ENCODE assay signal across 8 cellular contexts in the genomic region with DNA sequence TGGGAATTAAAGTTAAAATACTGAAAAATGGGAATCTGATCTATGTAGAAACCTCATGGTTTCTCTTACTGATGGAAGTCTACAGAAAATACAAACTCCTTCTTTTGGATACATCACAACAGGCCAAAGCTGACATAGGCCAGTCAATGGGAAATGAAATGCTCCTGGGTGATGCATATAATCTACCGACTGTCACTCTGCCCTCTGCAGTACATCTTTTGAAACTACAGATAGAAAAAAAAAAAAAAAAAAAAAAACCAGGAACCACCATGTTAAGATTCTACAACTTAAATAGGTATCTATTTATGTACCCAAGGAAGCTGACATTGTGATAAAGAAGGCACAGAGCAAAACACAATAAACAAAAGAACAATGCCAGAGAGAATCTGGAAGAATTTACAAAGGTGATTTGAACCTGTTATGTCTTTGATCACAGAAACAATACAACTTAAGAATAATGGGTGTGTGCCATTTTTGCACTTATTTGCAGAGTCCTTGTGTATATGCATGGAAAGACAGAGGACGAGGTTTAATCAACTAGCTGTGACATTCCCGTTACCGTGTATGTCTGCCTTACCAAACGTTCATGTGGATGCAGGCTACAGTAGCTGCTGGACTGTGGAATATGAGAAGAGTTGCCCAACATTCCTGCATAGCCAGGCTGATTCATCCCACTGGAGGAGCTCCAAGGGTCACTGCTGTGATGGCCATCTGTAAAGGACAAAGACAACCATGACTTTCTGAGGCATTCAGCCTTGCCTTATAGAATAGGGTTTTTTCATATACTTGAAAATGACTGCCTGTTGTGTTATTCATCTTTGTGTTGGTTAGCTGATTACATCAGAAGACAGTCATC.
DNase-seq lines count a peak whose midpoint lies in the region; ATAC-seq and TF ChIP-seq lines count a peak whose summit lies in the region.

No MANE protein-coding gene starts in this region.

- H3K4me3 ChIP-seq in sigmoid colon = no peak overlapping the region

- peak; percentile 55 for TF ChIP-seq CTCF in chondrocyte (IDR thresholded peaks at IDR 0.05)
- peak; percentile 6 for TF ChIP-seq CTCF in nephron progenitor cell (IDR thresholded peaks at IDR 0.05)
- TF ChIP-seq CTCF in sigmoid colon (IDR thresholded peaks at IDR 0.05) = no peak

- no peak for ATAC-seq in GM21367 (IDR thresholded peaks at IDR 0.05; ENCODE audit: unreplicated experiment)
- ATAC-seq in activated T-cell treated with anti-CD3 and anti-CD28 coated beads, Interleukin-2, amount 50 U/mL, for 72 hours (replicated peaks in 1 of 2) = no peak

- no peak for TF ChIP-seq EP300 in sigmoid colon (IDR thresholded peaks at IDR 0.05)

- intact Hi-C loops in sigmoid colon (cut with DNase I) = no loop called here

- peaks cover 4 to 62% (median 6%) of the 10 kb centered on the region in 4 donors for H3K36me3 ChIP-seq in sigmoid colon

- TF ChIP-seq POLR2A in sigmoid colon (IDR thresholded peaks at IDR 0.05) = no peak

- 63 to 67% methylated on average over 5 of the region's 5 CpGs for WGBS in sigmoid colon, 2 donors

- no peaks in the 10 kb centered on the region for H3K9me3 Mint-ChIP-seq in chondrocyte (ENCODE audit: low read depth)
- no peaks in the 10 kb centered on the region for H3K9me3 Mint-ChIP-seq in nephron progenitor cell
- H3K9me3 Mint-ChIP-seq in activated T-cell treated with anti-CD3 and anti-CD28 coated beads, Interleukin-2, amount 50 U/mL, for 72 hours = no peaks in the 10 kb centered on the region

- H3K4me1 Mint-ChIP-seq in chondrocyte (ENCODE audit: low read depth) (peaks cover 26% of the 10 kb centered on the region), nephron progenitor cell (peaks cover under 1% of the 10 kb centered on the region)
- no peaks in the 10 kb centered on the region for H3K4me1 Mint-ChIP-seq in activated T-cell treated with anti-CD3 and anti-CD28 coated beads, Interleukin-2, amount 50 U/mL, for 72 hours (ENCODE audit: low read depth)

- H3K4me1 ChIP-seq in sigmoid colon = peaks cover 0 to 10% (median 3%) of the 10 kb centered on the region in 4 donors

- H3K36me3 Mint-ChIP-seq in chondrocyte (ENCODE audit: low read depth) (peaks cover 20% of the 10 kb centered on the region), nephron progenitor cell (ENCODE audit: low read depth) (peaks cover 72% of the 10 kb centered on the region)
- no peaks in the 10 kb centered on the region for H3K36me3 Mint-ChIP-seq in activated T-cell treated with anti-CD3 and anti-CD28 coated beads, Interleukin-2, amount 50 U/mL, for 72 hours (ENCODE audit: insufficient read depth in 2 of 2)

- DNase-seq in ELR (ENCODE audit: low read depth) (peak; percentile 90), M059J (ENCODE audit: low read depth) (peak; percentile 94), chondrocyte (ENCODE audit: low spot score) (no peak), nephron progenitor cell (no peak), NCI-H2107 (lab: John Stamatoyannopoulos, UW) (no peak), sigmoid colon (no peak)
- DNase-seq in activated T-cell treated with anti-CD3 and anti-CD28 coated beads, Interleukin-2, amount 50 U/mL, for 72 hours = no peak

- H3K27me3 Mint-ChIP-seq in chondrocyte (ENCODE audit: low read depth) (no peaks in the 10 kb centered on the region), nephron progenitor cell (ENCODE audit: low read depth, poor library complexity) (no peaks in the 10 kb centered on the region)
- no peaks in the 10 kb centered on the region for H3K27me3 Mint-ChIP-seq in activated T-cell treated with anti-CD3 and anti-CD28 coated beads, Interleukin-2, amount 50 U/mL, for 72 hours (ENCODE audit: low read depth)

- H3K27ac ChIP-seq in sigmoid colon = no peak overlapping the region

- no peaks in the 10 kb centered on the region for H3K9me3 ChIP-seq in sigmoid colon

- H3K4me3 Mint-ChIP-seq in chondrocyte (ENCODE audit: unreplicated experiment) (no peak overlapping the region), nephron progenitor cell (no peak overlapping the region)
- H3K4me3 Mint-ChIP-seq in activated T-cell treated with anti-CD3 and anti-CD28 coated beads, Interleukin-2, amount 50 U/mL, for 72 hours = no peak overlapping the region

- H3K27ac Mint-ChIP-seq in chondrocyte (ENCODE audit: unreplicated experiment) (no peak overlapping the region), nephron progenitor cell (no peak overlapping the region)
- H3K27ac Mint-ChIP-seq in activated T-cell treated with anti-CD3 and anti-CD28 coated beads, Interleukin-2, amount 50 U/mL, for 72 hours = no peak overlapping the region

- no peaks in the 10 kb centered on the region for H3K27me3 ChIP-seq in sigmoid colon

Comparison
In these comparisons a context has a peak if more than half of its experiments do, and no peak if none do; other contexts are left out.
1. DNase-seq: peak in ELR (single experiment) and M059J (single experiment); none in chondrocyte (single experiment), nephron progenitor cell (single experiment), activated T-cell treated with anti-CD3 and anti-CD28 coated beads, Interleukin-2, amount 50 U/mL, for 72 hours (0 of 2), NCI-H2107 (single experiment) and sigmoid colon (single experiment).
2. CTCF ChIP-seq: peak in chondrocyte (single experiment) and nephron progenitor cell (single experiment); none in sigmoid colon (0 of 4).